30 cellular contexts compared by ENCODE assay signal in genomic region chr3:12744326-12744725, GRCh38. TPM values are rescaled to one million over a fixed set of nuclear protein-coding genes. Genes with fewer than 3 reads are reported as not detected.
"Had no signal": no experiment of that assay in that cellular context is flagged by ENCODE, and none has a peak within 500 bp of the region (broad histone marks: within the 10 kb centered on the region; RNA-seq: fewer than 3 reads in every experiment).

No MANE protein-coding gene starts in this region.

- H3K4me1 Mint-ChIP-seq: mesothelial cell of epicardium; naive thymus-derived CD4-positive, alpha-beta T cell had no signal

- H3K4me3 Mint-ChIP-seq: mesothelial cell of epicardium; naive thymus-derived CD4-positive, alpha-beta T cell; natural killer cell treated with Interleukin-12 subunit alpha and Interleukin-12 subunit beta and Interleukin-15 and Interleukin-18, amount 100 ng/mL, for 72 hours; stimulated activated naive CD8-positive, alpha-beta T cell treated with anti-CD3 and anti-CD28 coated beads, Interleukin-15, Interleukin-2, amounts not matched to agents 100 ng/mL and 50 ng/mL, for 24 hours had no signal

- DNase-seq: head of caudate nucleus; kidney glomerular epithelial cell; left colon; left lung; lower lobe of right lung; mammary epithelial cell; mesendoderm; naive thymus-derived CD4-positive, alpha-beta T cell; nucleus accumbens; pancreas; retina; right lobe of liver; stimulated activated CD4-positive, alpha-beta T cell treated with anti-CD3 and anti-CD28 coated beads, Interleukin-12 subunit alpha, Interleukin-12 subunit beta, amount 100 ng/mL, for 4 hours; stimulated activated CD4-positive, alpha-beta T cell treated with anti-CD3 and anti-CD28 coated beads, Interleukin-15, amount 100 ng/mL, for 24 hours; stimulated activated CD4-positive, alpha-beta T cell treated with anti-CD3 and anti-CD28 coated beads, Interleukin-2, amount 100 ng/mL, for 24 hours; stimulated activated CD4-positive, alpha-beta T cell treated with anti-CD3 and anti-CD28 coated beads, Interleukin-4, amount 100 ng/mL, for 1 hour; stimulated activated naive CD4-positive, alpha-beta T cell; tibial artery; trophoblast cell; upper lobe of right lung had no signal

- H3K36me3 Mint-ChIP-seq: naive thymus-derived CD4-positive, alpha-beta T cell; natural killer cell treated with Interleukin-12 subunit alpha and Interleukin-12 subunit beta and Interleukin-15 and Interleukin-18, amount 100 ng/mL, for 72 hours had no signal

- H3K27ac ChIP-seq: left lung, lower lobe of right lung, pancreas, prostate gland, right lobe of liver, skin epidermis, suprapubic skin, thoracic aorta, tibial artery, upper lobe of right lung had no signal

- H3K9me3 Mint-ChIP-seq: mesothelial cell of epicardium; naive thymus-derived CD4-positive, alpha-beta T cell; natural killer cell treated with Interleukin-12 subunit alpha and Interleukin-12 subunit beta and Interleukin-15 and Interleukin-18, amount 100 ng/mL, for 72 hours; stimulated activated naive CD8-positive, alpha-beta T cell treated with anti-CD3 and anti-CD28 coated beads, Interleukin-15, Interleukin-2, amounts not matched to agents 100 ng/mL and 50 ng/mL, for 24 hours had no signal

- H3K4me1 ChIP-seq: left lung, lower lobe of right lung, pancreas, prostate gland, right lobe of liver, suprapubic skin, tibial artery, upper lobe of right lung had no signal

- H3K27me3 ChIP-seq: left lung, pancreas, right lobe of liver, suprapubic skin, upper lobe of right lung had no signal

- H3K9me3 ChIP-seq: left lung, lower lobe of right lung, pancreas, prostate gland, right lobe of liver, suprapubic skin, thoracic aorta, tibial artery, upper lobe of right lung had no signal

- H3K27ac Mint-ChIP-seq: mesothelial cell of epicardium; natural killer cell treated with Interleukin-12 subunit alpha and Interleukin-12 subunit beta and Interleukin-15 and Interleukin-18, amount 100 ng/mL, for 72 hours; stimulated activated naive CD8-positive, alpha-beta T cell treated with anti-CD3 and anti-CD28 coated beads, Interleukin-15, Interleukin-2, amounts not matched to agents 100 ng/mL and 50 ng/mL, for 24 hours had no signal

- H3K4me3 ChIP-seq: left lung, lower lobe of right lung, pancreas, prostate gland, right lobe of liver, skin epidermis, suprapubic skin, thoracic aorta, tibial artery, upper lobe of right lung had no signal

- ATAC-seq: left colon; left lung; lower lobe of right lung; naive thymus-derived CD4-positive, alpha-beta T cell; natural killer cell treated with Interleukin-12 subunit alpha and Interleukin-12 subunit beta and Interleukin-15 and Interleukin-18, amount 100 ng/mL, for 72 hours; pancreas; right lobe of liver; upper lobe of right lung had no signal

RNA-seq across cellular contexts. Expression of gene TMEM40, which starts 14.7 kb away (rescaled TPM):
- total RNA-seq: left colon; natural killer cell treated with Interleukin-12 subunit alpha and Interleukin-12 subunit beta and Interleukin-15 and Interleukin-18, amount 100 ng/mL, for 72 hours; osteoblast; pancreas; subcutaneous adipose tissue; thoracic aorta; upper lobe of right lung had no signal
- polyA plus RNA-seq: naive thymus-derived CD4-positive, alpha-beta T cell; neural cell had no signal
